Comparison of ENCODE assay signal across 20 cellular contexts in the genomic region with DNA sequence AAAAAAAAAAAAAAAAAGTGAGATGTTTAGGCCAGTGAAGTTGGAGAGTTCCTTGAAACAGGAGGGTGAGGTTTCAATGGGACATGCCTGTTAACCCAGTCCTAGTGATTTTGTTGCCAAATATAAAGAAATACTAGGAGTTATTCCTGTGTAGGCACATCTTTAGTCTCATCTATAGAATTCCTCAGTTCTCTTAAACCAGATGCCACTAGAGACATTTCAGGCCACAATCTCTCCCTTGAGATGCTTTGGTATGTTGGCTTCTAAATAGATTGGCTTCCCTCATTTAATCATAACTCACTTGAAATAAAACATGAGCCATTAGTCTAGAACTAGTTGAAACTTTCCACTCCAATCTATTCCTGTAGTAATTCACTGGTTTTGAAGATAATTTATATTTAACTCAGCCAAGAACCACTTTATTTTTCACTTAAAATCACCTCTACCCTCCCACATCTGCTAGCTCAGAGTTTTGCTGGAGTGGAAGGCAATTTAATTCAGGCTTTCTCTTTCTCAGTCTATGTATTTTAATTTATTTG. TPM values are rescaled to one million over a fixed set of nuclear protein-coding genes. Genes with fewer than 3 reads are reported as not detected.
DNase-seq lines count a peak whose midpoint lies in the region; FAIRE-seq and TF ChIP-seq lines count a peak whose summit lies in the region.
"Had no signal": no experiment of that assay in that cellular context is flagged by ENCODE, and none has a peak within 500 bp of the region (broad histone marks: within the 10 kb centered on the region; RNA-seq: fewer than 3 reads in every experiment).

No MANE protein-coding gene starts in this region.

- no peaks in the 10 kb centered on the region for H3K27me3 ChIP-seq in BLaER1 treated with 17β-estradiol and CSF1 and Interleukin-3, amounts not matched to agents 10 nM and 100 nM

- no peaks in the 10 kb centered on the region for H3K27me3 Mint-ChIP-seq in type B pancreatic cell
- H3K27me3 Mint-ChIP-seq: CD4-positive, CD25-positive, alpha-beta regulatory T cell had no signal

- no peak overlapping the region for H3K4me3 ChIP-seq in BLaER1 treated with 17β-estradiol and CSF1 and Interleukin-3, amounts not matched to agents 10 nM and 100 nM
- H3K4me3 ChIP-seq in fibroblast of mammary gland (ENCODE audit: control insufficient read depth, low read depth, low read length) = no peak overlapping the region

- H3K4me2 ChIP-seq in BLaER1 treated with 17β-estradiol and CSF1 and Interleukin-3, amounts not matched to agents 10 nM and 100 nM = peak overlapping the region in 8 of 11 experiments; percentile 6 to 42 (median 20); a peak in 11 of 22 replicates

- TF ChIP-seq CTCF in fibroblast of mammary gland (conservative IDR thresholded peaks at IDR 0.05; ENCODE audit: control insufficient read depth, insufficient read depth, low read depth, low read length) = no peak
- no peak for TF ChIP-seq CTCF in type B pancreatic cell (conservative IDR thresholded peaks at IDR 0.05)

- H3K4me3 Mint-ChIP-seq in type B pancreatic cell = no peak overlapping the region

- peaks cover 36% of the 10 kb centered on the region for H3K4me1 Mint-ChIP-seq in type B pancreatic cell (ENCODE audit: unreplicated experiment)

- peak; percentile 16 for DNase-seq in SK-N-DZ (ENCODE audit: low spot score)
- DNase-seq in fibroblast of mammary gland (ENCODE audit: low read depth) = peak; percentile 31
- no peak for DNase-seq in type B pancreatic cell (ENCODE audit: extremely low spot score, unreplicated experiment)
- no peak for DNase-seq in GM12892 (ENCODE audit: insufficient read length)
- no peak for DNase-seq in T-helper 1 cell
- no peak for DNase-seq in NCI-H1105 (lab: John Stamatoyannopoulos, UW)
- DNase-seq: CD4-positive, CD25-positive, alpha-beta regulatory T cell; DMS153; GF-D8; KBM-7; NCI-H187; NCI-H2107; NCI-H510A; NCI-H82; RPMI8226; SHP77 treated with DMSO at 0.1 percent for 48 hours had no signal

- H3K9me3 Mint-ChIP-seq in type B pancreatic cell = no peaks in the 10 kb centered on the region
- H3K9me3 Mint-ChIP-seq: CD4-positive, CD25-positive, alpha-beta regulatory T cell had no signal

- no peak overlapping the region for H3K9ac ChIP-seq in BLaER1 treated with 17β-estradiol and CSF1 and Interleukin-3, amounts not matched to agents 10 nM and 100 nM

- H3K36me3 ChIP-seq in BLaER1 treated with 17β-estradiol and CSF1 and Interleukin-3, amounts not matched to agents 10 nM and 100 nM = peaks cover 0 to 94% (median 11%) of the 10 kb centered on the region in 11 experiments; a peak in 13 of 22 replicates

- no peak for TF ChIP-seq POLR2A in GM12892 (IDR thresholded peaks at IDR 0.05; ENCODE audit: low read depth, low read length)

- no peak for FAIRE-seq in GM12892 (lab: Jason Lieb, UNC)
- FAIRE-seq: GM12891, GM18507, H1 had no signal

- H3K27ac Mint-ChIP-seq in type B pancreatic cell = peak overlapping the region; percentile 20
- H3K27ac Mint-ChIP-seq: CD4-positive, CD25-positive, alpha-beta regulatory T cell had no signal

- H4K20me1 ChIP-seq in BLaER1 treated with 17β-estradiol and CSF1 and Interleukin-3, amounts not matched to agents 10 nM and 100 nM = peaks cover 0 to 99% (median 12%) of the 10 kb centered on the region in 11 experiments; a peak in 14 of 22 replicates

- H3K27ac ChIP-seq in BLaER1 treated with 17β-estradiol and CSF1 and Interleukin-3, amounts not matched to agents 10 nM and 100 nM = no peak overlapping the region

- H3K36me3 Mint-ChIP-seq in type B pancreatic cell = peaks cover 19% of the 10 kb centered on the region

- H3K4me1 ChIP-seq in BLaER1 treated with 17β-estradiol and CSF1 and Interleukin-3, amounts not matched to agents 10 nM and 100 nM = peaks cover 0 to 27% (median 20%) of the 10 kb centered on the region in 10 experiments; a peak in 16 of 20 replicates

- peaks cover 0 to 9% (median 4%) of the 10 kb centered on the region in 11 experiments; a peak in 12 of 22 replicates for H3K9me3 ChIP-seq in BLaER1 treated with 17β-estradiol and CSF1 and Interleukin-3, amounts not matched to agents 10 nM and 100 nM (replicated peaks in 1 of 11)

RNA-seq across cellular contexts. Expression of gene GPR137B, which starts 29.8 kb away (rescaled TPM):
- polyA plus RNA-seq in SK-N-DZ (2014; cell fraction: cytosol; rRNA removed) = 1.2 and 2.2 TPM in 2 replicates
- 2.3 and 4.5 TPM in 2 replicates for polyA plus RNA-seq in SK-N-DZ (2014; cell fraction: nucleus; rRNA removed)
- 16.0 and 24.6 TPM in 2 replicates for total RNA-seq in type B pancreatic cell (ENCODE audit: low replicate concordance)
- 19.5 TPM for polyA plus RNA-seq in GM12892 (2012; ENCODE audit: missing spikeins)

Comparison
In these comparisons a context has a peak if more than half of its experiments do, and no peak if none do; other contexts are left out.
1. DNase-seq: peak in SK-N-DZ (single experiment) and fibroblast of mammary gland (single experiment); none in type B pancreatic cell (single experiment), GM12892 (single experiment), T-helper 1 cell (0 of 5) and NCI-H1105 (single experiment).